ENCODE assay signal across 7 cellular contexts in genomic region chr12:7971765-7972164, GRCh38. TPM values are rescaled to one million over a fixed set of nuclear protein-coding genes. Genes with fewer than 3 reads are reported as not detected.
A peak's percentile ranks its signal among the peaks of the same experiment; 100 is the strongest.
DNase-seq lines count a peak whose midpoint lies in the region; ATAC-seq, FAIRE-seq and TF ChIP-seq lines count a peak whose summit lies in the region.
"Not testable (repeated sequence)": the region's sequence is repeated elsewhere in the genome, so short reads cannot be mapped to it uniquely, and the experiment has no call there.

No MANE protein-coding gene starts in this region.

- not testable (repeated sequence) for ATAC-seq in stimulated activated naive B cell treated with anti-CD40 and anti-IgM and Interleukin-4, amounts not matched to agents 10 μg/mL and 1 μg/mL and 100 μg/mL, for 72 hours (replicated peaks)

- H3K4me3 ChIP-seq in dorsolateral prefrontal cortex (peak overlapping the region in 53 of 59 donors; percentile 49 to 82 (median 68)), hepatocyte (peak overlapping the region; percentile 8)

- H3K9me3 Mint-ChIP-seq in T-helper 1 cell treated with Interleukin-12 subunit alpha and Interleukin-12 subunit beta and Interleukin-4 antibody, amounts not matched to agents 30 μg/mL and 1 μg/mL, for 36 hours; activated naive CD4-positive, alpha-beta T cell treated with anti-CD3 and anti-CD28 coated beads, Interleukin-2, amount 10 ng/mL, durations not matched to agents 7 days and 5 days; stimulated activated naive B cell treated with anti-CD40 and anti-IgM and Interleukin-4, amounts not matched to agents 10 μg/mL and 1 μg/mL and 100 μg/mL, for 72 hours: not testable (repeated sequence)
- H3K9me3 Mint-ChIP-seq in nephron progenitor cell, result peaks cover 12% of the 10 kb centered on the region

- H4K20me1 ChIP-seq in hepatocyte (ENCODE audit: insufficient read depth, poor library complexity, severe bottlenecking), result not testable (repeated sequence)

- not testable (repeated sequence) for DNase-seq in GM18507 (ENCODE audit: extremely low spot score, insufficient read length, low read depth); activated naive CD4-positive, alpha-beta T cell treated with anti-CD3 and anti-CD28 coated beads, Interleukin-2, amount 10 ng/mL, durations not matched to agents 7 days and 5 days; dorsolateral prefrontal cortex; hepatocyte (ENCODE audit: low spot score); nephron progenitor cell; stimulated activated naive B cell treated with anti-CD40 and anti-IgM and Interleukin-4, amounts not matched to agents 10 μg/mL and 1 μg/mL and 100 μg/mL, for 72 hours

- H2AFZ ChIP-seq in hepatocyte, result peak overlapping the region; percentile 19

- not testable (repeated sequence) for H3K4me1 ChIP-seq in hepatocyte (ENCODE audit: insufficient read depth)

- not testable (repeated sequence) for H3K27me3 Mint-ChIP-seq in T-helper 1 cell treated with Interleukin-12 subunit alpha and Interleukin-12 subunit beta and Interleukin-4 antibody, amounts not matched to agents 30 μg/mL and 1 μg/mL, for 36 hours (ENCODE audit: low read depth); activated naive CD4-positive, alpha-beta T cell treated with anti-CD3 and anti-CD28 coated beads, Interleukin-2, amount 10 ng/mL, durations not matched to agents 7 days and 5 days; nephron progenitor cell (ENCODE audit: low read depth, poor library complexity); stimulated activated naive B cell treated with anti-CD40 and anti-IgM and Interleukin-4, amounts not matched to agents 10 μg/mL and 1 μg/mL and 100 μg/mL, for 72 hours

- not testable (repeated sequence) for H3K9me3 ChIP-seq in hepatocyte (ENCODE audit: low read depth)

- H3K4me2 ChIP-seq in hepatocyte, result peak overlapping the region; percentile 68

- H3K79me2 ChIP-seq in hepatocyte, result not testable (repeated sequence)

- peak; percentile 50 for FAIRE-seq in GM18507 (lab: Jason Lieb, UNC)

- H3K27ac ChIP-seq in dorsolateral prefrontal cortex, result peak overlapping the region in 52 of 59 donors; percentile 51 to 95 (median 86)
- peak overlapping the region; percentile 79 for H3K27ac ChIP-seq in hepatocyte

- CTCF ChIA-PET in activated naive CD4-positive, alpha-beta T cell treated with anti-CD3 and anti-CD28 coated beads, Interleukin-2, amount 10 ng/mL, durations not matched to agents 7 days and 5 days (lab: Charles Lee), result interaction anchor here (1.4 to 14.7 kb wide), 3 partner anchors 11 to 37 kb away, joined by 10 to 260 read pairs (median 19); partner anchors contain the start of gene SLC2A3

- not testable (repeated sequence) for TF ChIP-seq CTCF in dorsolateral prefrontal cortex (IDR thresholded peaks at IDR 0.05 in 54 of 56, conservative IDR thresholded peaks at IDR 0.05 in 2 of 56; ENCODE audit: low read depth in 1 of 56, partially characterized antibody in 56 of 56); hepatocyte (IDR thresholded peaks at IDR 0.05; ENCODE audit: poor library complexity); nephron progenitor cell (IDR thresholded peaks at IDR 0.05)

- not testable (repeated sequence) for H3K36me3 ChIP-seq in hepatocyte (replicated peaks; ENCODE audit: insufficient read depth, low read depth)

- H3K9me2 ChIP-seq in hepatocyte (replicated peaks; ENCODE audit: insufficient read depth), result not testable (repeated sequence)

- not testable (repeated sequence) for H3K36me3 Mint-ChIP-seq in T-helper 1 cell treated with Interleukin-12 subunit alpha and Interleukin-12 subunit beta and Interleukin-4 antibody, amounts not matched to agents 30 μg/mL and 1 μg/mL, for 36 hours (ENCODE audit: low read depth); stimulated activated naive B cell treated with anti-CD40 and anti-IgM and Interleukin-4, amounts not matched to agents 10 μg/mL and 1 μg/mL and 100 μg/mL, for 72 hours
- H3K36me3 Mint-ChIP-seq in activated naive CD4-positive, alpha-beta T cell treated with anti-CD3 and anti-CD28 coated beads, Interleukin-2, amount 10 ng/mL, durations not matched to agents 7 days and 5 days, result peaks cover 26% of the 10 kb centered on the region
- H3K36me3 Mint-ChIP-seq in nephron progenitor cell (ENCODE audit: low read depth), result peaks cover 13% of the 10 kb centered on the region

- H3K27me3 ChIP-seq in dorsolateral prefrontal cortex, hepatocyte: not testable (repeated sequence)

- peaks cover 26% of the 10 kb centered on the region for H3K4me1 Mint-ChIP-seq in T-helper 1 cell treated with Interleukin-12 subunit alpha and Interleukin-12 subunit beta and Interleukin-4 antibody, amounts not matched to agents 30 μg/mL and 1 μg/mL, for 36 hours (ENCODE audit: low read depth)
- H3K4me1 Mint-ChIP-seq in activated naive CD4-positive, alpha-beta T cell treated with anti-CD3 and anti-CD28 coated beads, Interleukin-2, amount 10 ng/mL, durations not matched to agents 7 days and 5 days, result peaks cover 44% of the 10 kb centered on the region
- peaks cover 44% of the 10 kb centered on the region for H3K4me1 Mint-ChIP-seq in nephron progenitor cell
- peaks cover 15 to 49% of the 10 kb centered on the region in 2 donors for H3K4me1 Mint-ChIP-seq in stimulated activated naive B cell treated with anti-CD40 and anti-IgM and Interleukin-4, amounts not matched to agents 10 μg/mL and 1 μg/mL and 100 μg/mL, for 72 hours

- 29% methylated on average over 6 of the region's 7 CpGs for WGBS in hepatocyte (ENCODE audit: low lambda C conversion rate, missing lambda C conversion rate)

- peak overlapping the region; percentile 95 for H3K27ac Mint-ChIP-seq in T-helper 1 cell treated with Interleukin-12 subunit alpha and Interleukin-12 subunit beta and Interleukin-4 antibody, amounts not matched to agents 30 μg/mL and 1 μg/mL, for 36 hours
- H3K27ac Mint-ChIP-seq in activated naive CD4-positive, alpha-beta T cell treated with anti-CD3 and anti-CD28 coated beads, Interleukin-2, amount 10 ng/mL, durations not matched to agents 7 days and 5 days, result peak overlapping the region; percentile 96
- peak overlapping the region; percentile 96 for H3K27ac Mint-ChIP-seq in nephron progenitor cell
- H3K27ac Mint-ChIP-seq in stimulated activated naive B cell treated with anti-CD40 and anti-IgM and Interleukin-4, amounts not matched to agents 10 μg/mL and 1 μg/mL and 100 μg/mL, for 72 hours, result peak overlapping the region; percentile 96

- peak overlapping the region; percentile 95 for H3K4me3 Mint-ChIP-seq in T-helper 1 cell treated with Interleukin-12 subunit alpha and Interleukin-12 subunit beta and Interleukin-4 antibody, amounts not matched to agents 30 μg/mL and 1 μg/mL, for 36 hours
- H3K4me3 Mint-ChIP-seq in activated naive CD4-positive, alpha-beta T cell treated with anti-CD3 and anti-CD28 coated beads, Interleukin-2, amount 10 ng/mL, durations not matched to agents 7 days and 5 days, result peak overlapping the region; percentile 75
- peak overlapping the region; percentile 82 for H3K4me3 Mint-ChIP-seq in nephron progenitor cell
- H3K4me3 Mint-ChIP-seq in stimulated activated naive B cell treated with anti-CD40 and anti-IgM and Interleukin-4, amounts not matched to agents 10 μg/mL and 1 μg/mL and 100 μg/mL, for 72 hours, result peak overlapping the region; percentile 74 to 81

- intact Hi-C loops in dorsolateral prefrontal cortex (cut with DNase I), result not testable (repeated sequence)

RNA-seq across cellular contexts. Expression of gene SLC2A3, which starts 35.8 kb away (rescaled TPM):
- total RNA-seq in dorsolateral prefrontal cortex (100 to 1,000 TPM in 74 of 120 experiments, 10 to 100 TPM in 46; 42.4 to 309 (median 110) TPM), hepatocyte (76.3 and 98.2 TPM in 2 replicates)
- 65.3 and 111 TPM in 2 replicates for polyA plus RNA-seq in hepatocyte
